Comparison of ENCODE assay signal across 9 cellular contexts in the genomic region with DNA sequence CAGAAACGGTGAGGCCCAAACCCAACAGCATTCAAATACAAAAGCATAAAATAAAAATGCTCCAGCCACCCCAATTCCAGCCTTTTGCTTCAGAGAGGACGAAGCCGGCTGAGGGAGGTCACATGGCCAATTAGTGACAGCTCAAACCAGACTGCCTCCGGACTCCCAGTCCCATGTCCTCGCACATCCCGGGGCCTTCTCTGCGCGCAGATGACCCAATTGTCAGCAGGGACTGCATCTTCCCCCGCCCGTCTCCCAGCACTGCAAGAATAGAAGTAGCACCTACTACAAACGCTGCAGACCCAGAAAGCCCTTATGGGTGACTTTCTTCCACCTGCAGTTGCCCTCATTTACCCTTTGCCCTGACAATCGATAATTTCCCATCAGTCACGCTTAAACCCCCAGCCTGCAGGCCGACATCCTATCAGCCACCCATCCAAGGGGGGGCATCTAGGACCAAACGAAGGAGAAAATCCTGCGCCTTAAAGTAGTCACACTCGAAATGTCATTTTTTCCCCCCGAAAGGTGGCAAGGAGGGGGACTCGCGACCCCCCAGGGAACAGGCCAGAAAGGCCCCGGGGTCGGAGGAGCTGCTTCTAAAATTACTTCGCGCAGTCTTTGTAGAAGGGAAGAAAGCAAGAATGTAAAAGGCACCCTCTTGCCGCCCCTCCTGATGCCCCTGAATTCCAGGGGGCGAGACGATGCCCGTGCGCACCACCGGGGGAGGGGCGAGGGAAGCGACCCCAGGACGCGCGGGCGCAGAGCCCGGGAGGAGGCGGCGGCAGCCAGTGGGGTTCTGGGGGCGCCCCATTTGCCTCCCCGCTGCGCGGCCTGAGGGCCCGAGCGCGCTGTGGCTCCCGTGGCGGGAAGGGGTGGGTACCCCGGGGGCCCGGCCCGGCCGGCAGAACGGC. TPM values are rescaled to one million over a fixed set of nuclear protein-coding genes. Genes with fewer than 3 reads are reported as not detected.
DNase-seq lines count a peak whose midpoint lies in the region; ATAC-seq, FAIRE-seq and TF ChIP-seq lines count a peak whose summit lies in the region.
"Had no signal": no experiment of that assay in that cellular context is flagged by ENCODE, and none has a peak within 500 bp of the region (broad histone marks: within the 10 kb centered on the region; RNA-seq: fewer than 3 reads in every experiment).

No MANE protein-coding gene starts in this region.

- POLR2A ChIA-PET in HepG2 (lab: Yijun Ruan, JAX) = interaction anchor here (0.8 to 1.4 kb wide), 6 partner anchors 10 to 34 kb away, joined by 3 to 5 read pairs (median 4); no protein-coding TSS in a partner anchor

- H2AFZ ChIP-seq in HepG2 (ENCODE audit: low read length) = no peak overlapping the region

- peak overlapping the region; percentile 94 for H3K4me2 ChIP-seq in HepG2 (ENCODE audit: low read depth, low read length)

- no peaks in the 10 kb centered on the region for H3K36me3 ChIP-seq in HUES6 (ENCODE audit: control insufficient read depth, insufficient read depth, low read length)
- H3K36me3 ChIP-seq in WERI-Rb-1 = no peaks in the 10 kb centered on the region
- H3K36me3 ChIP-seq in HepG2 (replicated peaks in 1 of 2; ENCODE audit: control insufficient read depth in 1 of 2, insufficient read depth in 2 of 2, low read length in 2 of 2) = no peaks in the 10 kb centered on the region

- H3K4me1 ChIP-seq in HUES6 (ENCODE audit: control insufficient read depth, insufficient read depth, low read length) (peaks cover 9% of the 10 kb centered on the region), HepG2 (ENCODE audit: insufficient read depth, low read length) (peaks cover 68% of the 10 kb centered on the region)

- H3K79me2 ChIP-seq in HepG2 (ENCODE audit: insufficient read depth, low read length) = peaks cover 55% of the 10 kb centered on the region

- no peaks in the 10 kb centered on the region for H3K9me3 ChIP-seq in HUES6 (ENCODE audit: control insufficient read depth, insufficient read depth, low read depth, low read length)
- H3K9me3 ChIP-seq in WERI-Rb-1 (ENCODE audit: severe bottlenecking) = no peaks in the 10 kb centered on the region
- no peaks in the 10 kb centered on the region for H3K9me3 ChIP-seq in HepG2 (ENCODE audit: low read length)

- peaks cover 35% of the 10 kb centered on the region for H4K20me1 ChIP-seq in HepG2 (ENCODE audit: insufficient read depth, low read length)

- peak in 1 of 2 experiments; percentile 34; a peak in 2 of 4 replicates for TF ChIP-seq POLR2A in HepG2 (IDR thresholded peaks at IDR 0.05; ENCODE audit: insufficient read depth in 1 of 2, low read depth in 2 of 2, low read length in 2 of 2)

- FAIRE-seq in HepG2 (lab: Jason Lieb, UNC) = peak; percentile 70
- FAIRE-seq: G401.6 had no signal

- intact Hi-C loops in HepG2 (cut with micrococcal nuclease; ENCODE audit: unreplicated experiment) = loop anchor here (2.0 kb wide), 1 partner anchor 28 kb away; no protein-coding TSS in a partner anchor

- ATAC-seq in HepG2 = peak; percentile 68
- ATAC-seq in HG03159 (IDR thresholded peaks at IDR 0.05; ENCODE audit: unreplicated experiment) = no peak

- in situ Hi-C loops in HepG2 (cut with HindIII; ENCODE audit: extremely low pct_ligation_motif_present, low pct_unique_long_range_greater_than_20kb) = no loop called here

- BruUV-seq in HepG2 (replicated peaks; lab: Mats Ljungman, UMichigan) = no TSS peak

- WGBS in HepG2 (ENCODE audit: low lambda C conversion rate) = 2% methylated on average over 48 of the region's 53 CpGs

- peak overlapping the region; percentile 44 for H3K9ac ChIP-seq in HUES6 (ENCODE audit: low read length)
- peak overlapping the region; percentile 84 for H3K9ac ChIP-seq in HepG2 (ENCODE audit: insufficient read depth, low read depth, low read length)

- CTCF ChIA-PET in HepG2 (lab: Yijun Ruan, JAX; ENCODE audit: low intra/inter-chr PET ratio, low total read pairs) = interaction anchor here (0.6 kb wide), 1 partner anchor 101 kb away, joined by 3 read pairs; no protein-coding TSS in a partner anchor

- H3K4me3 ChIP-seq in HUES6 (ENCODE audit: low read depth, low read length) (peak overlapping the region; percentile 65), WERI-Rb-1 (ENCODE audit: low read depth, low read length) (peak overlapping the region; percentile 75), HepG2 (replicated peaks in 1 of 3; ENCODE audit: insufficient read depth in 1 of 3, low read depth in 2 of 3, low read length in 3 of 3) (peak overlapping the region; percentile 82 to 94 (median 92))

- DNase-seq in NCI-H524 (lab: John Stamatoyannopoulos, UW) (peak; percentile 14 to 58), NCI-H524 treated with DMSO at 0.1 percent for 48 hours (lab: John Stamatoyannopoulos, UW) (no peak), WERI-Rb-1 (peak; percentile 59), dedifferentiated amniotic fluid mesenchymal stem cell (ENCODE audit: extremely low spot score) (peak; percentile 16), HepG2 (ENCODE audit: low spot score) (peak; percentile 54)
- DNase-seq in stimulated activated CD8-positive, alpha-beta memory T cell treated with anti-CD3 and anti-CD28 coated beads, Interleukin-4, amount 100 ng/mL, for 24 hours (ENCODE audit: low read depth) = peak; percentile 15

- TF ChIP-seq RAD21 in HepG2 (CRISPR knock-in tag; IDR thresholded peaks at IDR 0.05) = no peak

- TF ChIP-seq EP300 in HepG2 (IDR thresholded peaks at IDR 0.05; ENCODE audit: low read depth in 2 of 2, low read length in 2 of 2) (0 out of 4 replicates have a peak, but pooled peaks of 1 of the 2 experiments have one; percentile 28), HepG2 (CRISPR knock-in tag; IDR thresholded peaks at IDR 0.05; ENCODE audit: borderline replicate concordance) (no peak)

- TF ChIP-seq CTCF in WERI-Rb-1 (IDR thresholded peaks at IDR 0.05; ENCODE audit: low read depth, low read length) (no peak), HepG2 (CRISPR knock-in tag; IDR thresholded peaks at IDR 0.05) (peak; percentile 17; the same call in 1 of the 2 replicates)

- H3K27ac ChIP-seq in HUES6 (ENCODE audit: low read depth, low read length) (no peak overlapping the region), WERI-Rb-1 (peak overlapping the region; percentile 55), HepG2 (ENCODE audit: extremely low read length, insufficient read depth, low read length) (peak overlapping the region; percentile 45)

- H3K27me3 ChIP-seq in HUES6 (ENCODE audit: control insufficient read depth, insufficient read depth, low read length) (peaks cover 15% of the 10 kb centered on the region), WERI-Rb-1 (ENCODE audit: insufficient read depth, low read depth, severe bottlenecking) (no peaks in the 10 kb centered on the region), HepG2 (ENCODE audit: control insufficient read depth in 1 of 2, insufficient read depth in 2 of 2, low read length in 2 of 2) (no peaks in the 10 kb centered on the region; a peak in 1 of 5 replicates)

TF ChIP-seq in HepG2, 621 proteins besides CTCF, POLR2A, EP300 and RAD21 (continues in another document):
- no peak for TF ChIP-seq KDM4B (CRISPR knock-in tag; IDR thresholded peaks at IDR 0.05)
- TF ChIP-seq ZNF460 (CRISPR knock-in tag; IDR thresholded peaks at IDR 0.05; ENCODE audit: borderline replicate concordance) = no peak; the same call in 1 of the 2 replicates
- TF ChIP-seq HDAC2 (CRISPR knock-in tag; IDR thresholded peaks at IDR 0.05) = peak; percentile 77
- 0 out of 2 replicates have a peak, but pooled peaks have one; percentile 78 for TF ChIP-seq ZSCAN12 (CRISPR knock-in tag; IDR thresholded peaks at IDR 0.05)
- no peak for TF ChIP-seq PAWR (CRISPR knock-in tag; IDR thresholded peaks at IDR 0.05; ENCODE audit: borderline replicate concordance)
- TF ChIP-seq HNRNPH1 (optimal IDR thresholded peaks at IDR 0.05; ENCODE audit: low read depth, low read length) = no peak

RNA-seq across cellular contexts. Expression of a gene that starts 0.8 kb away (rescaled TPM):
- total RNA-seq in HepG2 (2016; rRNA removed; fragmentation: Illumina TruSeq; extraction: Trizol) = 26.2 and 42.2 TPM in 2 replicates
- total RNA-seq in HepG2 (2016; cell fraction: cytosol; rRNA removed; fragmentation: Illumina TruSeq; extraction: Trizol; ENCODE audit: low read depth) = 4.3 and 5.6 TPM in 2 replicates
- total RNA-seq in HepG2 (2016; cell fraction: insoluble cytoplasmic fraction; rRNA removed; fragmentation: Illumina TruSeq; extraction: Trizol) = 21.6 and 43.4 TPM in 2 replicates
- total RNA-seq in HepG2 (2016; cell fraction: membrane; rRNA removed; fragmentation: Illumina TruSeq; extraction: Trizol) = 13.7 and 14.0 TPM in 2 replicates
- 55.7 and 64.6 TPM in 2 replicates for total RNA-seq in HepG2 (2016; cell fraction: nucleus; rRNA removed; fragmentation: Illumina TruSeq; extraction: Trizol)
- 51.2 and 62.5 TPM in 2 replicates for polyA plus RNA-seq in HepG2 (2011; rRNA removed)
- polyA plus RNA-seq in HepG2 (2011; cell fraction: cytosol; rRNA removed) = 45.9 and 54.4 TPM in 2 replicates
- 89.0 and 99.9 TPM in 2 replicates for polyA plus RNA-seq in HepG2 (2011; cell fraction: nucleus; rRNA removed)
- polyA plus RNA-seq in HepG2 (2012) = 49.8 and 58.0 TPM in 2 replicates
- 1.7 TPM in 2 replicates for polyA plus RNA-seq in HepG2 (2016; cell fraction: cytosol; fragmentation: Illumina TruSeq; extraction: Trizol; ENCODE audit: low read depth)
- polyA plus RNA-seq in HepG2 (2016; cell fraction: insoluble cytoplasmic fraction; fragmentation: Illumina TruSeq; extraction: Trizol; ENCODE audit: low read depth) = 15.4 and 17.3 TPM in 2 replicates
- 4.1 and 4.6 TPM in 2 replicates for polyA plus RNA-seq in HepG2 (2016; cell fraction: membrane; fragmentation: Illumina TruSeq; extraction: Trizol; ENCODE audit: low read depth)
- polyA plus RNA-seq in HepG2 (2016; cell fraction: nucleus; fragmentation: Illumina TruSeq; extraction: Trizol; ENCODE audit: insufficient read depth, low read depth) = 65.1 and 71.7 TPM in 2 replicates
- polyA minus RNA-seq in HepG2 (2011; rRNA and poly(A)+ RNA removed; ENCODE audit: low replicate concordance) = 17.1 and 162 TPM in 2 replicates
- polyA minus RNA-seq in HepG2 (2011; cell fraction: cytosol; rRNA and poly(A)+ RNA removed) = 41.3 and 62.3 TPM in 2 replicates
- 80.1 and 108 TPM in 2 replicates for polyA minus RNA-seq in HepG2 (2011; cell fraction: nucleus; rRNA and poly(A)+ RNA removed)
